ENCODE assay signal across 29 cellular contexts in genomic region chr22:48370508-48371325, GRCh38.
DNase-seq lines count a peak whose midpoint lies in the region; ATAC-seq and TF ChIP-seq lines count a peak whose summit lies in the region.
"Had no signal": no experiment of that assay in that cellular context is flagged by ENCODE, and none has a peak within 500 bp of the region (broad histone marks: within the 10 kb centered on the region; RNA-seq: fewer than 3 reads in every experiment).

No MANE protein-coding gene starts in this region.

- no peak overlapping the region for H3K27ac ChIP-seq in breast epithelium
- H3K27ac ChIP-seq: body of pancreas, epithelial cell of prostate, neutrophil, skin epidermis, thyroid gland had no signal

- H3K9ac ChIP-seq in NT2/D1 (ENCODE audit: insufficient read length, low read depth): peak overlapping the region; percentile 51

- TF ChIP-seq POLR2A in breast epithelium (IDR thresholded peaks at IDR 0.05): no peak

- H3K9me3 ChIP-seq in NT2/D1 (ENCODE audit: insufficient read depth, low read length) (no peaks in the 10 kb centered on the region), breast epithelium (no peaks in the 10 kb centered on the region)
- H3K9me3 ChIP-seq: body of pancreas, neutrophil, thyroid gland had no signal

- H3K36me3 ChIP-seq in NT2/D1 (ENCODE audit: insufficient read depth, insufficient read length, low read length) (no peaks in the 10 kb centered on the region), breast epithelium (no peaks in the 10 kb centered on the region)
- H3K36me3 ChIP-seq: neutrophil, thyroid gland had no signal

- no peak overlapping the region for H3K4me3 ChIP-seq in AG10803 (ENCODE audit: low read length)
- no peak overlapping the region for H3K4me3 ChIP-seq in NT2/D1 (ENCODE audit: insufficient read length, low read depth)
- H3K4me3 ChIP-seq in breast epithelium: no peak overlapping the region
- H3K4me3 ChIP-seq: body of pancreas, skin epidermis, thyroid gland had no signal

- H3K4me1 Mint-ChIP-seq in natural killer cell treated with Interleukin-12 subunit alpha and Interleukin-12 subunit beta and Interleukin-15 and Interleukin-18, amount 100 ng/mL, for 72 hours (ENCODE audit: low read depth in 2 of 2): no peaks in the 10 kb centered on the region
- H3K4me1 Mint-ChIP-seq: activated CD4-positive, alpha-beta T cell treated with anti-CD3 and anti-CD28 coated beads for 36 hours; stimulated activated naive CD8-positive, alpha-beta T cell treated with anti-CD3 and anti-CD28 coated beads, Interleukin-15, amount 100 ng/mL, for 72 hours had no signal

- peaks cover 9% of the 10 kb centered on the region for H3K4me1 ChIP-seq in NT2/D1 (ENCODE audit: insufficient read depth, insufficient read length)
- no peaks in the 10 kb centered on the region for H3K4me1 ChIP-seq in breast epithelium
- H3K4me1 ChIP-seq: thyroid gland had no signal

- no peaks in the 10 kb centered on the region for H3K9me3 Mint-ChIP-seq in natural killer cell treated with Interleukin-12 subunit alpha and Interleukin-12 subunit beta and Interleukin-15 and Interleukin-18, amount 100 ng/mL, for 72 hours
- H3K9me3 Mint-ChIP-seq: stimulated activated naive CD8-positive, alpha-beta T cell treated with anti-CD3 and anti-CD28 coated beads, Interleukin-15, amount 100 ng/mL, for 72 hours had no signal

- peak; percentile 24 for ATAC-seq in omental fat pad (ENCODE audit: low FRiP score)
- ATAC-seq in natural killer cell treated with Interleukin-12 subunit alpha and Interleukin-12 subunit beta and Interleukin-15 and Interleukin-18, amount 100 ng/mL, for 72 hours: no peak
- ATAC-seq: activated CD4-positive, alpha-beta T cell treated with anti-CD3 and anti-CD28 coated beads for 36 hours; activated CD8-positive, alpha-beta T cell treated with anti-CD3 and anti-CD28 coated beads, Interleukin-2, amount 10 ng/mL, durations not matched to agents 7 days and 5 days; body of pancreas; SK-N-SH treated with all-trans-retinoic acid at 6 μM for 48 hours; stimulated activated naive CD8-positive, alpha-beta T cell treated with anti-CD3 and anti-CD28 coated beads, Interleukin-15, amount 100 ng/mL, for 72 hours had no signal

- peak; percentile 3 for DNase-seq in AG10803 (ENCODE audit: low read depth)
- DNase-seq in NT2/D1 (ENCODE audit: low read depth, low spot score): no peak
- DNase-seq in islet precursor cell: peak; percentile 38
- DNase-seq in omental fat pad (ENCODE audit: low spot score): no peak
- no peak for DNase-seq in activated CD4-positive, CD25-positive, alpha-beta regulatory T cell (lab: John Stamatoyannopoulos, UW)
- no peak for DNase-seq in natural killer cell treated with Interleukin-12 subunit alpha and Interleukin-12 subunit beta and Interleukin-15 and Interleukin-18, amount 100 ng/mL, for 72 hours (ENCODE audit: low spot score)
- no peak for DNase-seq in NCI-H69 (lab: John Stamatoyannopoulos, UW)
- DNase-seq in breast epithelium (ENCODE audit: low spot score in 2 of 2): no peak
- DNase-seq: activated CD4-positive, alpha-beta T cell treated with anti-CD3 and anti-CD28 coated beads for 36 hours; activated CD8-positive, alpha-beta T cell treated with anti-CD3 and anti-CD28 coated beads, Interleukin-2, amount 10 ng/mL, durations not matched to agents 7 days and 5 days; activated gamma-delta T cell treated with Interleukin-2 at 50 U/mL for 16 hours; COR-L47; effector CD4-positive, alpha-beta T cell; GDM1; glutamatergic neuron; HCEC 1CT; Karpas-422; mammary epithelial cell; NCI-H1417 treated with DMSO at 0.1 percent for 48 hours; NCI-H446 treated with DMSO at 0.1 percent for 48 hours; stimulated activated CD4-positive, alpha-beta T cell treated with anti-CD3 and anti-CD28 coated beads, Interleukin-1b, Interleukin-23, amount 100 ng/mL, for 48 hours; stimulated activated CD8-positive, alpha-beta memory T cell treated with anti-CD3 and anti-CD28 coated beads, Interleukin-4, amount 100 ng/mL, for 48 hours; stimulated activated naive CD8-positive, alpha-beta T cell treated with anti-CD3 and anti-CD28 coated beads, Interleukin-15, amount 100 ng/mL, for 72 hours; thyroid gland had no signal

- H3K36me3 Mint-ChIP-seq in natural killer cell treated with Interleukin-12 subunit alpha and Interleukin-12 subunit beta and Interleukin-15 and Interleukin-18, amount 100 ng/mL, for 72 hours: no peaks in the 10 kb centered on the region

- peak overlapping the region in 1 of 2 donors; percentile 59 for H3K27ac Mint-ChIP-seq in natural killer cell treated with Interleukin-12 subunit alpha and Interleukin-12 subunit beta and Interleukin-15 and Interleukin-18, amount 100 ng/mL, for 72 hours
- H3K27ac Mint-ChIP-seq: activated CD4-positive, alpha-beta T cell treated with anti-CD3 and anti-CD28 coated beads for 36 hours; activated CD8-positive, alpha-beta T cell treated with anti-CD3 and anti-CD28 coated beads, Interleukin-2, amount 10 ng/mL, durations not matched to agents 7 days and 5 days; stimulated activated naive CD8-positive, alpha-beta T cell treated with anti-CD3 and anti-CD28 coated beads, Interleukin-15, amount 100 ng/mL, for 72 hours had no signal

- TF ChIP-seq CTCF in AG10803 (conservative IDR thresholded peaks at IDR 0.05; ENCODE audit: low read length) (no peak), omental fat pad (IDR thresholded peaks at IDR 0.05) (no peak), breast epithelium (IDR thresholded peaks at IDR 0.05) (no peak)

- no peak overlapping the region for H3K4me3 Mint-ChIP-seq in natural killer cell treated with Interleukin-12 subunit alpha and Interleukin-12 subunit beta and Interleukin-15 and Interleukin-18, amount 100 ng/mL, for 72 hours
- H3K4me3 Mint-ChIP-seq: activated CD4-positive, alpha-beta T cell treated with anti-CD3 and anti-CD28 coated beads for 36 hours; activated CD8-positive, alpha-beta T cell treated with anti-CD3 and anti-CD28 coated beads, Interleukin-2, amount 10 ng/mL, durations not matched to agents 7 days and 5 days; stimulated activated naive CD8-positive, alpha-beta T cell treated with anti-CD3 and anti-CD28 coated beads, Interleukin-15, amount 100 ng/mL, for 72 hours had no signal

- H3K27me3 ChIP-seq in NT2/D1 (ENCODE audit: insufficient read depth, insufficient read length) (peaks cover 3% of the 10 kb centered on the region), breast epithelium (peaks cover 0 to 10% of the 10 kb centered on the region in 2 donors)
- H3K27me3 ChIP-seq: body of pancreas, thyroid gland had no signal

- H3K27me3 Mint-ChIP-seq in natural killer cell treated with Interleukin-12 subunit alpha and Interleukin-12 subunit beta and Interleukin-15 and Interleukin-18, amount 100 ng/mL, for 72 hours: peaks cover 6 to 16% of the 10 kb centered on the region in 2 donors

- intact Hi-C loops in breast epithelium (cut with DNase I; ENCODE audit: low total_unique reads): no loop called here

Comparison
In these comparisons a context has a peak if more than half of its experiments do, and no peak if none do; other contexts are left out.
1. DNase-seq: peak in AG10803 (single experiment) and islet precursor cell (single experiment); none in NT2/D1 (single experiment), omental fat pad (single experiment), activated CD4-positive, CD25-positive, alpha-beta regulatory T cell (0 of 4), natural killer cell treated with Interleukin-12 subunit alpha and Interleukin-12 subunit beta and Interleukin-15 and Interleukin-18, amount 100 ng/mL, for 72 hours (single experiment), NCI-H69 (single experiment) and breast epithelium (0 of 2).